11 cellular contexts compared by ENCODE assay signal in genomic region chr12:122395319-122395718, GRCh38. TPM values are rescaled to one million over a fixed set of nuclear protein-coding genes. Genes with fewer than 3 reads are reported as not detected.
DNase-seq lines count a peak whose midpoint lies in the region; ATAC-seq and TF ChIP-seq lines count a peak whose summit lies in the region.
"Had no signal": no experiment of that assay in that cellular context is flagged by ENCODE, and none has a peak within 500 bp of the region (broad histone marks: within the 10 kb centered on the region; RNA-seq: fewer than 3 reads in every experiment).

No MANE protein-coding gene starts in this region.

- H3K27me3 ChIP-seq in GM23248 (replicated peaks; ENCODE audit: insufficient read depth) (no peaks in the 10 kb centered on the region), smooth muscle cell (ENCODE audit: low read depth) (no peaks in the 10 kb centered on the region)

- peaks cover 26% of the 10 kb centered on the region for H3K4me1 ChIP-seq in GM23248 (ENCODE audit: insufficient read depth)
- peaks cover 4% of the 10 kb centered on the region for H3K4me1 ChIP-seq in smooth muscle cell (ENCODE audit: low read depth)

- H3K36me3 ChIP-seq in GM23248 (ENCODE audit: low read depth) (no peaks in the 10 kb centered on the region), smooth muscle cell (ENCODE audit: low read depth) (no peaks in the 10 kb centered on the region)

- TF ChIP-seq CTCF in smooth muscle cell (IDR thresholded peaks at IDR 0.05; ENCODE audit: borderline replicate concordance, insufficient read depth, poor library complexity, severe bottlenecking) = no peak

- H3F3A ChIP-seq in GM23248 (ENCODE audit: insufficient read depth) (peaks cover 33% of the 10 kb centered on the region), smooth muscle cell (ENCODE audit: low read depth) (no peaks in the 10 kb centered on the region)

- H3K27ac ChIP-seq in GM23248 = peak overlapping the region; percentile 50
- H3K27ac ChIP-seq in smooth muscle cell (ENCODE audit: low read depth) = peak overlapping the region; percentile 62

- H2AFZ ChIP-seq in GM23248 = no peak overlapping the region
- no peak overlapping the region for H2AFZ ChIP-seq in smooth muscle cell (ENCODE audit: low read depth)

- no peak for ATAC-seq in HG03139 (IDR thresholded peaks at IDR 0.05; ENCODE audit: unreplicated experiment)

- H3K4me3 ChIP-seq in GM23248 = no peak overlapping the region
- no peak overlapping the region for H3K4me3 ChIP-seq in smooth muscle cell

- no peaks in the 10 kb centered on the region for H4K20me1 ChIP-seq in GM23248 (ENCODE audit: insufficient read depth)
- peaks cover 15% of the 10 kb centered on the region for H4K20me1 ChIP-seq in smooth muscle cell (ENCODE audit: low read depth)

- H3K79me2 ChIP-seq in GM23248 (ENCODE audit: insufficient read depth) (peaks cover 90% of the 10 kb centered on the region), smooth muscle cell (ENCODE audit: low read depth) (peaks cover 66% of the 10 kb centered on the region)

- H3K9me3 ChIP-seq in GM23248 (ENCODE audit: low read depth) = no peaks in the 10 kb centered on the region
- H3K9me3 ChIP-seq in smooth muscle cell (replicated peaks; ENCODE audit: low read depth) = no peaks in the 10 kb centered on the region

- in situ Hi-C loops in GM23248 (cut with MboI) = no loop called here

- DNase-seq in GM23248 = peak; percentile 87
- peak; percentile 36 to 55 for DNase-seq in SW 1271 (lab: John Stamatoyannopoulos, UW)
- peak; percentile 24 for DNase-seq in foreskin melanocyte
- DNase-seq in smooth muscle cell (lab: John Stamatoyannopoulos, UW; ENCODE audit: unreplicated experiment) = no peak
- DNase-seq in activated effector memory CD4-positive, alpha-beta T cell treated with Interleukin-2 at 50 U/mL for 16 hours = no peak
- no peak for DNase-seq in activated effector memory CD4-positive, alpha-beta T cell treated with anti-CD3 and anti-CD28 coated beads, Interleukin-2, amount 50 U/mL, for 16 hours
- no peak for DNase-seq in NCI-H69 (lab: John Stamatoyannopoulos, UW)
- DNase-seq: cortex of kidney, midbrain, NCI-H510A treated with DMSO at 0.1 percent for 48 hours had no signal

- H3K9ac ChIP-seq in GM23248 = no peak overlapping the region
- peak overlapping the region; percentile 2 for H3K9ac ChIP-seq in smooth muscle cell (ENCODE audit: low read depth)

- no peaks in the 10 kb centered on the region for H3K9me2 ChIP-seq in GM23248 (ENCODE audit: insufficient read depth)

- H3K4me2 ChIP-seq in GM23248 (ENCODE audit: unreplicated experiment) = peak overlapping the region; percentile 0
- H3K4me2 ChIP-seq in smooth muscle cell = no peak overlapping the region

- WGBS in GM23248 (ENCODE audit: low coverage in 1 of 2, low lambda C conversion rate in 2 of 2, missing lambda C conversion rate in 2 of 2), 2 experiments = 48 to 51% methylated on average over 3 of the region's 3 CpGs
- 55% methylated on average over 3 of the region's 3 CpGs for WGBS in smooth muscle cell (ENCODE audit: low lambda C conversion rate)

RNA-seq across cellular contexts. Expression of gene CLIP1, which starts 27.1 kb away (rescaled TPM):
- total RNA-seq in GM23248 (2014; rRNA removed; shearing (Covaris generic)) = 52.5 and 61.7 TPM in 2 replicates
- polyA plus RNA-seq in GM23248 (2016; fragmentation: Nextera tagmentation; extraction: Ambion mirVana) = 74.5 and 77.8 TPM in 2 replicates
- total RNA-seq in smooth muscle cell = 40.4 and 42.2 TPM in 2 replicates
- polyA plus RNA-seq in smooth muscle cell = 15.3 and 24.0 TPM in 2 replicates

Comparison
In these comparisons a context has a peak if more than half of its experiments do, and no peak if none do; other contexts are left out.
1. DNase-seq: peak in GM23248 (single experiment), SW 1271 (2 of 2) and foreskin melanocyte (single experiment); none in smooth muscle cell (single experiment), activated effector memory CD4-positive, alpha-beta T cell treated with Interleukin-2 at 50 U/mL for 16 hours (single experiment), activated effector memory CD4-positive, alpha-beta T cell treated with anti-CD3 and anti-CD28 coated beads, Interleukin-2, amount 50 U/mL, for 16 hours (single experiment) and NCI-H69 (single experiment).